28 cellular contexts compared by ENCODE assay signal in genomic region chr3:57967590-57967989, GRCh38. TPM values are rescaled to one million over a fixed set of nuclear protein-coding genes. Genes with fewer than 3 reads are reported as not detected.
DNase-seq lines count a peak whose midpoint lies in the region; ATAC-seq and TF ChIP-seq lines count a peak whose summit lies in the region.
"Had no signal": no experiment of that assay in that cellular context is flagged by ENCODE, and none has a peak within 500 bp of the region (broad histone marks: within the 10 kb centered on the region; RNA-seq: fewer than 3 reads in every experiment).

No MANE protein-coding gene starts in this region.

- H3K4me2 ChIP-seq in neuronal stem cell (ENCODE audit: insufficient read depth, low read length, poor library complexity, severe bottlenecking) = no peak overlapping the region
- H3K4me2 ChIP-seq: PC-9 had no signal

- H2BK120ac ChIP-seq in neuronal stem cell (ENCODE audit: low read depth, low read length) = no peak overlapping the region

- H3K36me3 ChIP-seq in colonic mucosa (no peaks in the 10 kb centered on the region), neuronal stem cell (replicated peaks in 1 of 2; ENCODE audit: control insufficient read depth in 2 of 2, insufficient read depth in 2 of 2, low read length in 2 of 2) (no peaks in the 10 kb centered on the region)
- H3K36me3 ChIP-seq: BE2C, gastrocnemius medialis, HAP-1, upper lobe of right lung had no signal

- WGBS in neuronal stem cell (ENCODE audit: extremely low coverage in 2 of 2, insufficient read length in 2 of 2, insufficient replicate concordance in 1 of 2), 2 donors = no CpG with 5 or more reads among the region's 9 CpGs
- 72 to 75% methylated on average over 9 of the region's 9 CpGs for WGBS in lower leg skin, 2 donors

- H3K4me3 ChIP-seq in Jurkat, Clone E6-1 (ENCODE audit: low read length) = peak overlapping the region; percentile 16
- no peak overlapping the region for H3K4me3 ChIP-seq in colonic mucosa
- no peak overlapping the region for H3K4me3 ChIP-seq in neuronal stem cell (ENCODE audit: low read length in 2 of 2)
- no peak overlapping the region for H3K4me3 ChIP-seq in lower leg skin (ENCODE audit: low read depth, poor library complexity, severe bottlenecking)
- H3K4me3 ChIP-seq: gastrocnemius medialis, HAP-1, PC-9, upper lobe of right lung had no signal

- H3K36me3 Mint-ChIP-seq in activated naive CD4-positive, alpha-beta T cell treated with anti-CD3 and anti-CD28 coated beads, Interleukin-2, amount 50 U/mL, for 24 hours = no peaks in the 10 kb centered on the region
- H3K36me3 Mint-ChIP-seq: activated CD4-positive, alpha-beta memory T cell treated with anti-CD3 and anti-CD28 coated beads for 36 hours; natural killer cell had no signal

- ATAC-seq in omental fat pad (ENCODE audit: low FRiP score) = no peak
- ATAC-seq: activated T-helper 17 cell treated with anti-CD3 and anti-CD28 coated beads, Interleukin-2, amount 50 U/mL, for 72 hours; gastrocnemius medialis; left lobe of liver; natural killer cell; upper lobe of right lung had no signal

- peaks cover 12% of the 10 kb centered on the region for H3K4me1 ChIP-seq in colonic mucosa
- peaks cover 4 to 9% of the 10 kb centered on the region in 2 donors for H3K4me1 ChIP-seq in neuronal stem cell (ENCODE audit: control insufficient read depth in 2 of 2, insufficient read depth in 1 of 2, low read depth in 1 of 2, low read length in 2 of 2)
- H3K4me1 ChIP-seq: BE2C, HAP-1, parathyroid adenoma, upper lobe of right lung had no signal

- H2BK12ac ChIP-seq in neuronal stem cell (ENCODE audit: low read length) = no peak overlapping the region

- H3K27me3 ChIP-seq in colonic mucosa (no peaks in the 10 kb centered on the region), neuronal stem cell (ENCODE audit: control insufficient read depth in 3 of 3, insufficient read depth in 3 of 3, low read depth in 1 of 3, low read length in 3 of 3) (no peaks in the 10 kb centered on the region)
- H3K27me3 ChIP-seq: BE2C, gastrocnemius medialis, upper lobe of right lung had no signal

- DNase-seq in activated naive CD4-positive, alpha-beta T cell treated with anti-CD3 and anti-CD28 coated beads, Interleukin-2, amount 50 U/mL, for 16 hours = no peak
- peak; percentile 96 for DNase-seq in Jurkat, Clone E6-1 (ENCODE audit: low read depth, low spot score)
- DNase-seq in colonic mucosa = peak; percentile 80
- no peak for DNase-seq in neuronal stem cell (ENCODE audit: low spot score)
- no peak for DNase-seq in omental fat pad (ENCODE audit: low spot score)
- DNase-seq in glomerular visceral epithelial cell (ENCODE audit: extremely low spot score) = no peak
- no peak for DNase-seq in lower leg skin (ENCODE audit: low spot score in 2 of 2)
- DNase-seq: ACHN; activated CD4-positive, alpha-beta memory T cell treated with anti-CD3 and anti-CD28 coated beads for 36 hours; BE2C; Caco-2; central memory CD4-positive, alpha-beta T cell; DMS79 treated with DMSO at 0.1 percent for 48 hours; gastrocnemius medialis; hippocampal formation; natural killer cell; NCI-H1048; NCI-H187 treated with DMSO at 0.1 percent for 48 hours; NCI-H526; PC-9; stimulated activated CD4-positive, alpha-beta T cell treated with anti-CD3 and anti-CD28 coated beads, Interleukin-2, amount 100 ng/mL, for 48 hours; SW 1271; upper lobe of right lung had no signal

- peaks cover 23% of the 10 kb centered on the region for H3K4me1 Mint-ChIP-seq in activated naive CD4-positive, alpha-beta T cell treated with anti-CD3 and anti-CD28 coated beads, Interleukin-2, amount 50 U/mL, for 24 hours

- TF ChIP-seq CTCF in colonic mucosa (IDR thresholded peaks at IDR 0.05) = no peak
- no peak for TF ChIP-seq CTCF in omental fat pad (IDR thresholded peaks at IDR 0.05)
- no peak for TF ChIP-seq CTCF in lower leg skin (IDR thresholded peaks at IDR 0.05)

- H3K9ac ChIP-seq in colonic mucosa (ENCODE audit: low read depth in 2 of 2, low read length in 2 of 2) = peak overlapping the region in 1 of 2 donors; percentile 3
- no peak overlapping the region for H3K9ac ChIP-seq in neuronal stem cell (ENCODE audit: low read depth, low read length, poor library complexity)
- H3K9ac ChIP-seq: parathyroid adenoma had no signal

- no peaks in the 10 kb centered on the region for H3K79me1 ChIP-seq in neuronal stem cell (ENCODE audit: low read depth, low read length)

- no peak overlapping the region for H2BK5ac ChIP-seq in neuronal stem cell (ENCODE audit: low read length)

- H3K4ac ChIP-seq in neuronal stem cell (ENCODE audit: low read length) = no peak overlapping the region

- no peak overlapping the region for H3K4me3 Mint-ChIP-seq in activated naive CD4-positive, alpha-beta T cell treated with anti-CD3 and anti-CD28 coated beads, Interleukin-2, amount 50 U/mL, for 24 hours
- H3K4me3 Mint-ChIP-seq: activated CD4-positive, alpha-beta memory T cell treated with anti-CD3 and anti-CD28 coated beads for 36 hours; activated T-helper 17 cell treated with anti-CD3 and anti-CD28 coated beads, Interleukin-2, amount 50 U/mL, for 72 hours; natural killer cell had no signal

- H2AFZ ChIP-seq in neuronal stem cell (ENCODE audit: low read length) = no peak overlapping the region
- H2AFZ ChIP-seq: PC-9 had no signal

- peak overlapping the region; percentile 55 for H3K27ac Mint-ChIP-seq in activated naive CD4-positive, alpha-beta T cell treated with anti-CD3 and anti-CD28 coated beads, Interleukin-2, amount 50 U/mL, for 24 hours
- H3K27ac Mint-ChIP-seq: activated CD4-positive, alpha-beta memory T cell treated with anti-CD3 and anti-CD28 coated beads for 36 hours; activated T-helper 17 cell treated with anti-CD3 and anti-CD28 coated beads, Interleukin-2, amount 50 U/mL, for 72 hours; natural killer cell had no signal

- H3K27ac ChIP-seq in colonic mucosa (peak overlapping the region; percentile 48), neuronal stem cell (replicated peaks; ENCODE audit: low read length) (no peak overlapping the region)
- H3K27ac ChIP-seq: gastrocnemius medialis, parathyroid adenoma, PC-9, upper lobe of right lung had no signal

- H3K23ac ChIP-seq in neuronal stem cell (ENCODE audit: low read depth, low read length, poor library complexity) = no peak overlapping the region

- no peak for TF ChIP-seq POLR2A in lower leg skin (IDR thresholded peaks at IDR 0.05)

- intact Hi-C loops in colonic mucosa (cut with DNase I) = loop anchor here (10.0 kb wide), 1 partner anchor 207 kb away; no protein-coding TSS in a partner anchor
- intact Hi-C loops in lower leg skin (cut with DNase I; ENCODE audit: low total_unique reads) = no loop called here

- no peaks in the 10 kb centered on the region for H3K27me3 Mint-ChIP-seq in activated naive CD4-positive, alpha-beta T cell treated with anti-CD3 and anti-CD28 coated beads, Interleukin-2, amount 50 U/mL, for 24 hours
- H3K27me3 Mint-ChIP-seq: activated CD4-positive, alpha-beta memory T cell treated with anti-CD3 and anti-CD28 coated beads for 36 hours; activated T-helper 17 cell treated with anti-CD3 and anti-CD28 coated beads, Interleukin-2, amount 50 U/mL, for 72 hours had no signal

- H4K91ac ChIP-seq in neuronal stem cell (ENCODE audit: low read depth, low read length, poor library complexity) = no peak overlapping the region

- no peak overlapping the region for H3K18ac ChIP-seq in neuronal stem cell (ENCODE audit: low read length)

- H3K9me3 ChIP-seq in colonic mucosa = no peaks in the 10 kb centered on the region
- no peaks in the 10 kb centered on the region for H3K9me3 ChIP-seq in neuronal stem cell (replicated peaks in 1 of 2; ENCODE audit: control insufficient read depth in 2 of 2, insufficient read depth in 1 of 2, low read depth in 1 of 2, low read length in 2 of 2)
- H3K9me3 ChIP-seq: BE2C, Caco-2, gastrocnemius medialis, HAP-1, upper lobe of right lung had no signal

- H2BK15ac ChIP-seq in neuronal stem cell (ENCODE audit: low read length) = no peak overlapping the region

- peak overlapping the region; percentile 27 for H2AK5ac ChIP-seq in neuronal stem cell (ENCODE audit: low read depth, low read length)

- H3K9me3 Mint-ChIP-seq in activated naive CD4-positive, alpha-beta T cell treated with anti-CD3 and anti-CD28 coated beads, Interleukin-2, amount 50 U/mL, for 24 hours = no peaks in the 10 kb centered on the region
- H3K9me3 Mint-ChIP-seq: activated T-helper 17 cell treated with anti-CD3 and anti-CD28 coated beads, Interleukin-2, amount 50 U/mL, for 72 hours; natural killer cell had no signal

- H4K8ac ChIP-seq in neuronal stem cell (ENCODE audit: low read depth, low read length) = no peak overlapping the region

- H3K14ac ChIP-seq in neuronal stem cell (ENCODE audit: low read length) = no peak overlapping the region

RNA-seq across cellular contexts. Expression of gene FLNB, which starts 40.6 kb away (rescaled TPM):
- 56.0 TPM for polyA plus RNA-seq in Jurkat, Clone E6-1 (2012; ENCODE audit: insufficient read depth, insufficient read length)
- 100 to 1,000 TPM; 246 to 362 TPM for total RNA-seq in colonic mucosa
- polyA plus RNA-seq in neuronal stem cell (2013, experiment 1 of 2) = 19.0 TPM
- 20.1 TPM for polyA plus RNA-seq in neuronal stem cell (2013, experiment 2 of 2)
- 100 to 1,000 TPM in 3 of 4 donors, 10 to 100 TPM in 1; 82.5 to 192 (median 145) TPM for total RNA-seq in omental fat pad
- 100 to 1,000 TPM; 108 to 155 (median 128) TPM for total RNA-seq in lower leg skin

Comparison
In these comparisons a context has a peak if more than half of its experiments do, and no peak if none do; other contexts are left out.
1. DNase-seq: peak in Jurkat, Clone E6-1 (single experiment) and colonic mucosa (single experiment); none in activated naive CD4-positive, alpha-beta T cell treated with anti-CD3 and anti-CD28 coated beads, Interleukin-2, amount 50 U/mL, for 16 hours (single experiment), neuronal stem cell (single experiment), omental fat pad (single experiment), glomerular visceral epithelial cell (single experiment) and lower leg skin (0 of 2).